ENCODE assay signal across 11 cellular contexts in genomic region chr19:51595190-51595589, GRCh38. TPM values are rescaled to one million over a fixed set of nuclear protein-coding genes. Genes with fewer than 3 reads are reported as not detected.
DNase-seq lines count a peak whose midpoint lies in the region; ATAC-seq and TF ChIP-seq lines count a peak whose summit lies in the region.
"Had no signal": no experiment of that assay in that cellular context is flagged by ENCODE, and none has a peak within 500 bp of the region (broad histone marks: within the 10 kb centered on the region; RNA-seq: fewer than 3 reads in every experiment).

No MANE protein-coding gene starts in this region.

- H3K9me3 ChIP-seq in skeletal muscle satellite cell (replicated peaks; ENCODE audit: low read length) = no peaks in the 10 kb centered on the region
- H3K9me3 ChIP-seq: vagina had no signal

- H3K4me3 Mint-ChIP-seq in activated T-cell treated with anti-CD3 and anti-CD28 coated beads, Interleukin-2, amount 50 U/mL, for 24 hours = peak overlapping the region; percentile 84
- peak overlapping the region; percentile 81 for H3K4me3 Mint-ChIP-seq in activated CD4-positive, alpha-beta memory T cell treated with anti-CD3 and anti-CD28 coated beads for 36 hours
- H3K4me3 Mint-ChIP-seq in glutamatergic neuron (ENCODE audit: unreplicated experiment) = peak overlapping the region; percentile 100

- no peak overlapping the region for H3K9ac ChIP-seq in skeletal muscle satellite cell (ENCODE audit: low read depth, low read length)

- no peak for ATAC-seq in GM18511 (IDR thresholded peaks at IDR 0.05; ENCODE audit: unreplicated experiment)
- ATAC-seq in GM18858 (IDR thresholded peaks at IDR 0.05; ENCODE audit: unreplicated experiment) = no peak

- H3K9me3 Mint-ChIP-seq in activated T-cell treated with anti-CD3 and anti-CD28 coated beads, Interleukin-2, amount 50 U/mL, for 24 hours = peaks cover 9% of the 10 kb centered on the region
- peaks cover 9% of the 10 kb centered on the region for H3K9me3 Mint-ChIP-seq in activated CD4-positive, alpha-beta memory T cell treated with anti-CD3 and anti-CD28 coated beads for 36 hours
- H3K9me3 Mint-ChIP-seq in glutamatergic neuron (ENCODE audit: unreplicated experiment) = peaks cover 12% of the 10 kb centered on the region

- H3K27me3 ChIP-seq in skeletal muscle satellite cell (ENCODE audit: control insufficient read depth, insufficient read depth, low read length) = no peaks in the 10 kb centered on the region
- H3K27me3 ChIP-seq: cardiac muscle cell, vagina had no signal

- no peak for TF ChIP-seq CTCF in glutamatergic neuron (IDR thresholded peaks at IDR 0.05; ENCODE audit: partially characterized antibody, unreplicated experiment)

- H3K4me1 ChIP-seq in skeletal muscle satellite cell (ENCODE audit: control insufficient read depth, insufficient read depth, low read length) = peaks cover 5% of the 10 kb centered on the region

- H3K4me2 ChIP-seq in skeletal muscle satellite cell (ENCODE audit: low read length) = peak overlapping the region; percentile 90

- H3K4me1 Mint-ChIP-seq in activated T-cell treated with anti-CD3 and anti-CD28 coated beads, Interleukin-2, amount 50 U/mL, for 24 hours (ENCODE audit: low read depth) = peaks cover 22% of the 10 kb centered on the region
- peaks cover 16% of the 10 kb centered on the region for H3K4me1 Mint-ChIP-seq in activated CD4-positive, alpha-beta memory T cell treated with anti-CD3 and anti-CD28 coated beads for 36 hours (ENCODE audit: low read depth)
- H3K4me1 Mint-ChIP-seq in glutamatergic neuron (ENCODE audit: low read depth, unreplicated experiment) = no peaks in the 10 kb centered on the region

- H3K36me3 Mint-ChIP-seq in activated T-cell treated with anti-CD3 and anti-CD28 coated beads, Interleukin-2, amount 50 U/mL, for 24 hours (ENCODE audit: low read depth) = peaks cover 6% of the 10 kb centered on the region
- H3K36me3 Mint-ChIP-seq in activated CD4-positive, alpha-beta memory T cell treated with anti-CD3 and anti-CD28 coated beads for 36 hours = peaks cover 2% of the 10 kb centered on the region
- H3K36me3 Mint-ChIP-seq in glutamatergic neuron (ENCODE audit: unreplicated experiment) = peaks cover 8% of the 10 kb centered on the region

- H3K27me3 Mint-ChIP-seq in activated T-cell treated with anti-CD3 and anti-CD28 coated beads, Interleukin-2, amount 50 U/mL, for 24 hours = peaks cover 26% of the 10 kb centered on the region
- peaks cover 6% of the 10 kb centered on the region for H3K27me3 Mint-ChIP-seq in activated CD4-positive, alpha-beta memory T cell treated with anti-CD3 and anti-CD28 coated beads for 36 hours
- H3K27me3 Mint-ChIP-seq in glutamatergic neuron (ENCODE audit: unreplicated experiment) = peaks cover 12% of the 10 kb centered on the region

- DNase-seq in activated T-cell treated with anti-CD3 and anti-CD28 coated beads, Interleukin-2, amount 50 U/mL, for 24 hours = no peak
- DNase-seq in activated T-cell treated with anti-CD3 and anti-CD28 coated beads for 4 hours = no peak
- no peak for DNase-seq in activated CD4-positive, alpha-beta memory T cell treated with anti-CD3 and anti-CD28 coated beads for 36 hours
- no peak for DNase-seq in glutamatergic neuron
- DNase-seq in HuH-7.5 (ENCODE audit: low spot score) = no peak
- DNase-seq: KG1 had no signal

- peak overlapping the region; percentile 90 for H3K4me3 ChIP-seq in skeletal muscle satellite cell (ENCODE audit: low read length)

- H3K27ac Mint-ChIP-seq in activated T-cell treated with anti-CD3 and anti-CD28 coated beads, Interleukin-2, amount 50 U/mL, for 24 hours = no peak overlapping the region
- no peak overlapping the region for H3K27ac Mint-ChIP-seq in activated CD4-positive, alpha-beta memory T cell treated with anti-CD3 and anti-CD28 coated beads for 36 hours
- H3K27ac Mint-ChIP-seq in glutamatergic neuron (ENCODE audit: unreplicated experiment) = peak overlapping the region; percentile 2

- no peaks in the 10 kb centered on the region for H3K36me3 ChIP-seq in skeletal muscle satellite cell (ENCODE audit: insufficient read depth, low read length)
- H3K36me3 ChIP-seq: cardiac muscle cell, vagina had no signal

- POLR2A ChIA-PET in activated CD4-positive, alpha-beta memory T cell treated with anti-CD3 and anti-CD28 coated beads for 36 hours (lab: Charles Lee) = no interaction called here

- CTCF ChIA-PET in activated CD4-positive, alpha-beta memory T cell treated with anti-CD3 and anti-CD28 coated beads for 36 hours (lab: Charles Lee) = interaction anchor here (0.7 to 1.9 kb wide), 4 partner anchors 12 to 417 kb away, joined by 3 to 7 read pairs (median 3); no protein-coding TSS in a partner anchor

- intact Hi-C loops in activated CD4-positive, alpha-beta memory T cell treated with anti-CD3 and anti-CD28 coated beads for 36 hours (cut with micrococcal nuclease) = loop anchor here (10.0 kb wide), 1 partner anchor 200 kb away; the partner anchor contains the start of gene C19orf84

RNA-seq across cellular contexts. Expression of gene ZNF175, which starts 24.1 kb away (rescaled TPM):
- 1 to 10 TPM; 7.1 to 7.9 TPM for total RNA-seq in activated CD4-positive, alpha-beta memory T cell treated with anti-CD3 and anti-CD28 coated beads for 36 hours
- 12.4 TPM for total RNA-seq in glutamatergic neuron (ENCODE audit: unreplicated experiment)
- 4.6 TPM in 2 replicates for total RNA-seq in skeletal muscle satellite cell (2012; rRNA removed)

RNA-seq across cellular contexts. Expression of gene SIGLEC5, which starts 35.0 kb away (rescaled TPM):
- not detected for total RNA-seq in activated CD4-positive, alpha-beta memory T cell treated with anti-CD3 and anti-CD28 coated beads for 36 hours
- not detected for total RNA-seq in glutamatergic neuron (ENCODE audit: unreplicated experiment)
- total RNA-seq in skeletal muscle satellite cell (2012; rRNA removed) = 0.22 TPM in 1 of 2 replicates, not detected in the other
- total RNA-seq: cardiac muscle cell had no signal

RNA-seq across cellular contexts. Expression of gene SIGLEC14, which starts 51.4 kb away (rescaled TPM):
- not detected for total RNA-seq in activated CD4-positive, alpha-beta memory T cell treated with anti-CD3 and anti-CD28 coated beads for 36 hours
- not detected for total RNA-seq in glutamatergic neuron (ENCODE audit: unreplicated experiment)
- not detected in 2 replicates for total RNA-seq in skeletal muscle satellite cell (2012; rRNA removed)
- total RNA-seq: cardiac muscle cell, vagina had no signal
